ENCODE assay signal across 1 cellular context in the genomic region with DNA sequence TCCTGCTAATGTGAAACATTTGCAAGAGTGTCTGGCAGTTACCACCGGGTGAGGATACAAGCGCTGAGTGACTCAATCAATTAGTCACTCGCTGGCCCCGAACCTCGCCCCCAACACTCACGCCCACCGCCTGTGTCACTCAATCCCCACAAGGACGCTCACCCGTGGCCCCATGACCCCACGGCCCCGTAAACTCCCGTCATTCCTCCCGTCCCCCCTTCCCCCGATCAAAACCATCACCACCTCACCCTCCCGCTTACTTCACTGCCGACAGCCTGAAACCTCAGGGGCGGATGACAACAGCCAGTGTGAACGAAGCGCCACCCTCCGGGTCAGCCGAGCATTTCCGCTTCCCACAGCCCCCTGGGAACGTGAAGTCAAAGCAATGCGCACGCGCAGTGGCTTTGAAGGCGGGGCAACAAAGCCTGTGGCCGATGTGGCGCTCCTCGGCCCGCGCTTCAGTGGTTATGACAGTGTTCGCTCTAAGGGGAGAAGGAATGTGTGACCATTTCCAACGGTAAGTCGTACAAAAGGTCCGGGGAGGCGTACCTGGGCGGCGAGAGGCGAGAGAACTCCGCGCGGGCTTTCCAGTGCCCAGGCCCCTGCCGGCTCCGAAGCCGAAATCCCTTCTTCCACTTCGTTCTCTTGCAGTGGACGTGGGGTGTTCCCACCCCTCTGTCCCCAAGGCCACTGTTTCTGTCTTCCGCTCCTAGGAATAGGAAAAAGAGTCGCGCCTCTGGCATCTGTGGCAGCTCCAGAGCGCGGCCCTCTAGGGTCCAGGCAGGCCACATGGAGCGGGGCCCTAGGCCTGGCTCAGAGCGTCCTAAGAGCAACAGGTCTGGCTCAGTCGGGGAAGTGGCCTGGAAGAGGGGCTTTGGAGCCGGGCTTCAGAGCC.
A peak's percentile ranks its signal among the peaks of the same experiment; 100 is the strongest.
TF ChIP-seq lines count a peak whose summit lies in the region.

A gene (minus strand): TSS at position 311 of the 895 bp plus-strand sequence. CDS start 3,334 bp downstream, outside the sequence.

TF ChIP-seq in HepG2, 621 proteins besides CTCF, POLR2A, EP300 and RAD21 (continued from another document and continues in another):
- TF ChIP-seq, protein P1, sequence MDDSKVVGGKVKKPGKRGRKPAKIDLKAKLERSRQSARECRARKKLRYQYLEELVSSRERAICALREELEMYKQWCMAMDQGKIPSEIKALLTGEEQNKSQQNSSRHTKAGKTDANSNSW (CRISPR knock-in tag; IDR thresholded peaks at IDR 0.05; ENCODE audit: borderline replicate concordance) = no peak
- TF ChIP-seq NR2F1 (CRISPR knock-in tag; IDR thresholded peaks at IDR 0.05) (peak; percentile 12 to 70; a peak in 2 of 4 replicates), ARHGAP35 (CRISPR knock-in tag; IDR thresholded peaks at IDR 0.05; ENCODE audit: borderline replicate concordance) (no peak), ZNF292 (CRISPR knock-in tag; IDR thresholded peaks at IDR 0.05; ENCODE audit: borderline replicate concordance, low read depth) (no peak), RFX1 (IDR thresholded peaks at IDR 0.05) (no peak), KMT2B (CRISPR knock-in tag; IDR thresholded peaks at IDR 0.05) (peak; percentile 62), TCF7L2 (IDR thresholded peaks at IDR 0.05; ENCODE audit: low read depth, low read length) (no peak), ZNF350 (CRISPR knock-in tag; IDR thresholded peaks at IDR 0.05; ENCODE audit: borderline replicate concordance, low read depth) (no peak; the same call in 1 of the 2 replicates), SP140L (CRISPR knock-in tag; IDR thresholded peaks at IDR 0.05; ENCODE audit: borderline replicate concordance) (no peak), ZNF746 (CRISPR knock-in tag; IDR thresholded peaks at IDR 0.05) (no peak), ZNF383 (CRISPR knock-in tag; IDR thresholded peaks at IDR 0.05; ENCODE audit: borderline replicate concordance) (no peak), KLF16 (CRISPR knock-in tag; IDR thresholded peaks at IDR 0.05) (no peak), MLLT10 (CRISPR knock-in tag; IDR thresholded peaks at IDR 0.05) (no peak), ZNF496 (CRISPR knock-in tag; IDR thresholded peaks at IDR 0.05; ENCODE audit: insufficient replicate concordance) (no peak), RXRB (CRISPR knock-in tag; IDR thresholded peaks at IDR 0.05; ENCODE audit: borderline replicate concordance) (peak; percentile 19; the same call in 1 of the 2 replicates), ZNF547 (CRISPR knock-in tag; IDR thresholded peaks at IDR 0.05) (0 out of 2 replicates have a peak, but pooled peaks have one; percentile 22), ZFP62 (CRISPR knock-in tag; IDR thresholded peaks at IDR 0.05) (no peak), SETDB1 (CRISPR knock-in tag; IDR thresholded peaks at IDR 0.05; ENCODE audit: borderline replicate concordance) (no peak), NFATC3 (CRISPR knock-in tag; IDR thresholded peaks at IDR 0.05) (no peak), HNRNPH1 (optimal IDR thresholded peaks at IDR 0.05; ENCODE audit: low read depth, low read length) (no peak), MTF1 (CRISPR knock-in tag; IDR thresholded peaks at IDR 0.05) (no peak), ZBTB21 (CRISPR knock-in tag; IDR thresholded peaks at IDR 0.05) (no peak), ZSCAN12 (CRISPR knock-in tag; IDR thresholded peaks at IDR 0.05) (no peak), ZNF224 (CRISPR knock-in tag; IDR thresholded peaks at IDR 0.05) (0 out of 2 replicates have a peak, but pooled peaks have one; percentile 1), ZNF382 (CRISPR knock-in tag; IDR thresholded peaks at IDR 0.05; ENCODE audit: borderline replicate concordance) (no peak), ZNF777 (CRISPR knock-in tag; IDR thresholded peaks at IDR 0.05) (no peak), CCDC6 (CRISPR knock-in tag; IDR thresholded peaks at IDR 0.05) (0 out of 2 replicates have a peak, but pooled peaks have one; percentile 45), TOPORS (CRISPR knock-in tag; IDR thresholded peaks at IDR 0.05) (no peak), NR2F2 (IDR thresholded peaks at IDR 0.05; ENCODE audit: borderline replicate concordance, low read depth) (no peak), ZFP82 (CRISPR knock-in tag; IDR thresholded peaks at IDR 0.05; ENCODE audit: borderline replicate concordance) (no peak), ZNF274 (CRISPR knock-in tag; IDR thresholded peaks at IDR 0.05) (no peak), HMG20A (CRISPR knock-in tag; IDR thresholded peaks at IDR 0.05; ENCODE audit: borderline replicate concordance) (no peak), CC2D1A (CRISPR knock-in tag; IDR thresholded peaks at IDR 0.05) (no peak)
- TF ChIP-seq, protein P2, sequence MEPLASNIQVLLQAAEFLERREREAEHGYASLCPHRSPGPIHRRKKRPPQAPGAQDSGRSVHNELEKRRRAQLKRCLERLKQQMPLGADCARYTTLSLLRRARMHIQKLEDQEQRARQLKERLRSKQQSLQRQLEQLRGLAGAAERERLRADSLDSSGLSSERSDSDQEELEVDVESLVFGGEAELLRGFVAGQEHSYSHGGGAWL (CRISPR knock-in tag; IDR thresholded peaks at IDR 0.05) = no peak
- TF ChIP-seq, protein P3, sequence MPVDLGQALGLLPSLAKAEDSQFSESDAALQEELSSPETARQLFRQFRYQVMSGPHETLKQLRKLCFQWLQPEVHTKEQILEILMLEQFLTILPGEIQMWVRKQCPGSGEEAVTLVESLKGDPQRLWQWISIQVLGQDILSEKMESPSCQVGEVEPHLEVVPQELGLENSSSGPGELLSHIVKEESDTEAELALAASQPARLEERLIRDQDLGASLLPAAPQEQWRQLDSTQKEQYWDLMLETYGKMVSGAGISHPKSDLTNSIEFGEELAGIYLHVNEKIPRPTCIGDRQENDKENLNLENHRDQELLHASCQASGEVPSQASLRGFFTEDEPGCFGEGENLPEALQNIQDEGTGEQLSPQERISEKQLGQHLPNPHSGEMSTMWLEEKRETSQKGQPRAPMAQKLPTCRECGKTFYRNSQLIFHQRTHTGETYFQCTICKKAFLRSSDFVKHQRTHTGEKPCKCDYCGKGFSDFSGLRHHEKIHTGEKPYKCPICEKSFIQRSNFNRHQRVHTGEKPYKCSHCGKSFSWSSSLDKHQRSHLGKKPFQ (CRISPR knock-in tag; IDR thresholded peaks at IDR 0.05; ENCODE audit: insufficient replicate concordance) = peak; percentile 46
- TF ChIP-seq, protein P4, sequence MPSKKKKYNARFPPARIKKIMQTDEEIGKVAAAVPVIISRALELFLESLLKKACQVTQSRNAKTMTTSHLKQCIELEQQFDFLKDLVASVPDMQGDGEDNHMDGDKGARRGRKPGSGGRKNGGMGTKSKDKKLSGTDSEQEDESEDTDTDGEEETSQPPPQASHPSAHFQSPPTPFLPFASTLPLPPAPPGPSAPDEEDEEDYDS (CRISPR knock-in tag; IDR thresholded peaks at IDR 0.05) = peak; percentile 79
- TF ChIP-seq, protein P5, sequence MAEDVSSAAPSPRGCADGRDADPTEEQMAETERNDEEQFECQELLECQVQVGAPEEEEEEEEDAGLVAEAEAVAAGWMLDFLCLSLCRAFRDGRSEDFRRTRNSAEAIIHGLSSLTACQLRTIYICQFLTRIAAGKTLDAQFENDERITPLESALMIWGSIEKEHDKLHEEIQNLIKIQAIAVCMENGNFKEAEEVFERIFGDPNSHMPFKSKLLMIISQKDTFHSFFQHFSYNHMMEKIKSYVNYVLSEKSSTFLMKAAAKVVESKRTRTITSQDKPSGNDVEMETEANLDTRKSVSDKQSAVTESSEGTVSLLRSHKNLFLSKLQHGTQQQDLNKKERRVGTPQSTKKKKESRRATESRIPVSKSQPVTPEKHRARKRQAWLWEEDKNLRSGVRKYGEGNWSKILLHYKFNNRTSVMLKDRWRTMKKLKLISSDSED (CRISPR knock-in tag; IDR thresholded peaks at IDR 0.05) = no peak
- TF ChIP-seq, protein P6, sequence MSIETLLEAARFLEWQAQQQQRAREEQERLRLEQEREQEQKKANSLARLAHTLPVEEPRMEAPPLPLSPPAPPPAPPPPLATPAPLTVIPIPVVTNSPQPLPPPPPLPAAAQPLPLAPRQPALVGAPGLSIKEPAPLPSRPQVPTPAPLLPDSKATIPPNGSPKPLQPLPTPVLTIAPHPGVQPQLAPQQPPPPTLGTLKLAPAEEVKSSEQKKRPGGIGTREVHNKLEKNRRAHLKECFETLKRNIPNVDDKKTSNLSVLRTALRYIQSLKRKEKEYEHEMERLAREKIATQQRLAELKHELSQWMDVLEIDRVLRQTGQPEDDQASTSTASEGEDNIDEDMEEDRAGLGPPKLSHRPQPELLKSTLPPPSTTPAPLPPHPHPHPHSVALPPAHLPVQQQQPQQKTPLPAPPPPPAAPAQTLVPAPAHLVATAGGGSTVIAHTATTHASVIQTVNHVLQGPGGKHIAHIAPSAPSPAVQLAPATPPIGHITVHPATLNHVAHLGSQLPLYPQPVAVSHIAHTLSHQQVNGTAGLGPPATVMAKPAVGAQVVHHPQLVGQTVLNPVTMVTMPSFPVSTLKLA (IDR thresholded peaks at IDR 0.05) = no peak
- TF ChIP-seq, protein P7, sequence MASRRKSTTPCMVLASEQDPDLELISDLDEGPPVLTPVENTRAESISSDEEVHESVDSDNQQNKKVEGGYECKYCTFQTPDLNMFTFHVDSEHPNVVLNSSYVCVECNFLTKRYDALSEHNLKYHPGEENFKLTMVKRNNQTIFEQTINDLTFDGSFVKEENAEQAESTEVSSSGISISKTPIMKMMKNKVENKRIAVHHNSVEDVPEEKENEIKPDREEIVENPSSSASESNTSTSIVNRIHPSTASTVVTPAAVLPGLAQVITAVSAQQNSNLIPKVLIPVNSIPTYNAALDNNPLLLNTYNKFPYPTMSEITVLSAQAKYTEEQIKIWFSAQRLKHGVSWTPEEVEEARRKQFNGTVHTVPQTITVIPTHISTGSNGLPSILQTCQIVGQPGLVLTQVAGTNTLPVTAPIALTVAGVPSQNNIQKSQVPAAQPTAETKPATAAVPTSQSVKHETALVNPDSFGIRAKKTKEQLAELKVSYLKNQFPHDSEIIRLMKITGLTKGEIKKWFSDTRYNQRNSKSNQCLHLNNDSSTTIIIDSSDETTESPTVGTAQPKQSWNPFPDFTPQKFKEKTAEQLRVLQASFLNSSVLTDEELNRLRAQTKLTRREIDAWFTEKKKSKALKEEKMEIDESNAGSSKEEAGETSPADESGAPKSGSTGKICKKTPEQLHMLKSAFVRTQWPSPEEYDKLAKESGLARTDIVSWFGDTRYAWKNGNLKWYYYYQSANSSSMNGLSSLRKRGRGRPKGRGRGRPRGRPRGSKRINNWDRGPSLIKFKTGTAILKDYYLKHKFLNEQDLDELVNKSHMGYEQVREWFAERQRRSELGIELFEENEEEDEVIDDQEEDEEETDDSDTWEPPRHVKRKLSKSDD (CRISPR knock-in tag; IDR thresholded peaks at IDR 0.05; ENCODE audit: low read depth) = no peak
- TF ChIP-seq, protein P8, sequence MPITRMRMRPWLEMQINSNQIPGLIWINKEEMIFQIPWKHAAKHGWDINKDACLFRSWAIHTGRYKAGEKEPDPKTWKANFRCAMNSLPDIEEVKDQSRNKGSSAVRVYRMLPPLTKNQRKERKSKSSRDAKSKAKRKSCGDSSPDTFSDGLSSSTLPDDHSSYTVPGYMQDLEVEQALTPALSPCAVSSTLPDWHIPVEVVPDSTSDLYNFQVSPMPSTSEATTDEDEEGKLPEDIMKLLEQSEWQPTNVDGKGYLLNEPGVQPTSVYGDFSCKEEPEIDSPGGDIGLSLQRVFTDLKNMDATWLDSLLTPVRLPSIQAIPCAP (CRISPR knock-in tag; IDR thresholded peaks at IDR 0.05; ENCODE audit: low read depth) = no peak
- TF ChIP-seq, protein P9, sequence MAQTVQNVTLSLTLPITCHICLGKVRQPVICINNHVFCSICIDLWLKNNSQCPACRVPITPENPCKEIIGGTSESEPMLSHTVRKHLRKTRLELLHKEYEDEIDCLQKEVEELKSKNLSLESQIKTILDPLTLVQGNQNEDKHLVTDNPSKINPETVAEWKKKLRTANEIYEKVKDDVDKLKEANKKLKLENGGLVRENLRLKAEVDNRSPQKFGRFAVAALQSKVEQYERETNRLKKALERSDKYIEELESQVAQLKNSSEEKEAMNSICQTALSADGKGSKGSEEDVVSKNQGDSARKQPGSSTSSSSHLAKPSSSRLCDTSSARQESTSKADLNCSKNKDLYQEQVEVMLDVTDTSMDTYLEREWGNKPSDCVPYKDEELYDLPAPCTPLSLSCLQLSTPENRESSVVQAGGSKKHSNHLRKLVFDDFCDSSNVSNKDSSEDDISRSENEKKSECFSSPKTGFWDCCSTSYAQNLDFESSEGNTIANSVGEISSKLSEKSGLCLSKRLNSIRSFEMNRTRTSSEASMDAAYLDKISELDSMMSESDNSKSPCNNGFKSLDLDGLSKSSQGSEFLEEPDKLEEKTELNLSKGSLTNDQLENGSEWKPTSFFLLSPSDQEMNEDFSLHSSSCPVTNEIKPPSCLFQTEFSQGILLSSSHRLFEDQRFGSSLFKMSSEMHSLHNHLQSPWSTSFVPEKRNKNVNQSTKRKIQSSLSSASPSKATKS (CRISPR knock-in tag; IDR thresholded peaks at IDR 0.05) = no peak
- TF ChIP-seq, protein P10, sequence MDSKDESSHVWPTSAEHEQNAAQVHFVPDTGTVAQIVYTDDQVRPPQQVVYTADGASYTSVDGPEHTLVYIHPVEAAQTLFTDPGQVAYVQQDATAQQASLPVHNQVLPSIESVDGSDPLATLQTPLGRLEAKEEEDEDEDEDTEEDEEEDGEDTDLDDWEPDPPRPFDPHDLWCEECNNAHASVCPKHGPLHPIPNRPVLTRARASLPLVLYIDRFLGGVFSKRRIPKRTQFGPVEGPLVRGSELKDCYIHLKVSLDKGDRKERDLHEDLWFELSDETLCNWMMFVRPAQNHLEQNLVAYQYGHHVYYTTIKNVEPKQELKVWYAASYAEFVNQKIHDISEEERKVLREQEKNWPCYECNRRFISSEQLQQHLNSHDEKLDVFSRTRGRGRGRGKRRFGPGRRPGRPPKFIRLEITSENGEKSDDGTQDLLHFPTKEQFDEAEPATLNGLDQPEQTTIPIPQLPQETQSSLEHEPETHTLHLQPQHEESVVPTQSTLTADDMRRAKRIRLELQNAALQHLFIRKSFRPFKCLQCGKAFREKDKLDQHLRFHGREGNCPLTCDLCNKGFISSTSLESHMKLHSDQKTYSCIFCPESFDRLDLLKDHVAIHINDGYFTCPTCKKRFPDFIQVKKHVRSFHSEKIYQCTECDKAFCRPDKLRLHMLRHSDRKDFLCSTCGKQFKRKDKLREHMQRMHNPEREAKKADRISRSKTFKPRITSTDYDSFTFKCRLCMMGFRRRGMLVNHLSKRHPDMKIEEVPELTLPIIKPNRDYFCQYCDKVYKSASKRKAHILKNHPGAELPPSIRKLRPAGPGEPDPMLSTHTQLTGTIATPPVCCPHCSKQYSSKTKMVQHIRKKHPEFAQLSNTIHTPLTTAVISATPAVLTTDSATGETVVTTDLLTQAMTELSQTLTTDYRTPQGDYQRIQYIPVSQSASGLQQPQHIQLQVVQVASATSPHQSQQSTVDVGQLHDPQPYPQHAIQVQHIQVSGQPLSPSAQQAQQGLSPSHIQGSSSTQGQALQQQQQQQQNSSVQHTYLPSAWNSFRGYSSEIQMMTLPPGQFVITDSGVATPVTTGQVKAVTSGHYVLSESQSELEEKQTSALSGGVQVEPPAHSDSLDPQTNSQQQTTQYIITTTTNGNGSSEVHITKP (CRISPR knock-in tag; IDR thresholded peaks at IDR 0.05; ENCODE audit: low read depth) = no peak
- TF ChIP-seq, protein P11, sequence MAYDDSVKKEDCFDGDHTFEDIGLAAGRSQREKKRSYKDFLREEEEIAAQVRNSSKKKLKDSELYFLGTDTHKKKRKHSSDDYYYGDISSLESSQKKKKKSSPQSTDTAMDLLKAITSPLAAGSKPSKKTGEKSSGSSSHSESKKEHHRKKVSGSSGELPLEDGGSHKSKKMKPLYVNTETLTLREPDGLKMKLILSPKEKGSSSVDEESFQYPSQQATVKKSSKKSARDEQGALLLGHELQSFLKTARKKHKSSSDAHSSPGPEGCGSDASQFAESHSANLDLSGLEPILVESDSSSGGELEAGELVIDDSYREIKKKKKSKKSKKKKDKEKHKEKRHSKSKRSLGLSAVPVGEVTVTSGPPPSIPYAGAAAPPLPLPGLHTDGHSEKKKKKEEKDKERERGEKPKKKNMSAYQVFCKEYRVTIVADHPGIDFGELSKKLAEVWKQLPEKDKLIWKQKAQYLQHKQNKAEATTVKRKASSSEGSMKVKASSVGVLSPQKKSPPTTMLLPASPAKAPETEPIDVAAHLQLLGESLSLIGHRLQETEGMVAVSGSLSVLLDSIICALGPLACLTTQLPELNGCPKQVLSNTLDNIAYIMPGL (CRISPR knock-in tag; IDR thresholded peaks at IDR 0.05; ENCODE audit: borderline replicate concordance in 1 of 2, low read depth in 1 of 2) = peak; percentile 59 to 81; a peak in 2 of 4 replicates
